In genomic region chr2:231900486-231900942, GRCh38 we compare ENCODE assay signal across 9 cellular contexts. TPM values are rescaled to one million over a fixed set of nuclear protein-coding genes. Genes with fewer than 3 reads are reported as not detected.
A peak's percentile ranks its signal among the peaks of the same experiment; 100 is the strongest.
DNase-seq lines count a peak whose midpoint lies in the region; ATAC-seq and TF ChIP-seq lines count a peak whose summit lies in the region.
"Had no signal": no experiment of that assay in that cellular context is flagged by ENCODE, and none has a peak within 500 bp of the region (broad histone marks: within the 10 kb centered on the region; RNA-seq: fewer than 3 reads in every experiment).

No MANE protein-coding gene starts in this region.

- no peaks in the 10 kb centered on the region for H3K9me2 ChIP-seq in GM23338 (ENCODE audit: insufficient read depth)

- peak overlapping the region; percentile 57; the same call in 2 of the 3 replicates for H3K4me3 Mint-ChIP-seq in GM23338

- H3K27me3 Mint-ChIP-seq in GM23338 (ENCODE audit: insufficient read depth, low read depth, poor library complexity), result peaks cover 1% of the 10 kb centered on the region

- H3K18ac ChIP-seq in trophoblast cell (ENCODE audit: low read length), result no peak overlapping the region

- H3K4me1 Mint-ChIP-seq in GM23338, result peaks cover 4% of the 10 kb centered on the region; the same call in 2 of the 3 replicates

- no peak overlapping the region for H3K9ac ChIP-seq in trophoblast cell (ENCODE audit: low read length)

- TF ChIP-seq CTCF in GM23338 (conservative IDR thresholded peaks at IDR 0.05; ENCODE audit: low read depth in 2 of 2), result peak; percentile 81 to 99

- H3K27ac ChIP-seq in GM23338 (ENCODE audit: low read depth), result no peak overlapping the region
- H3K27ac ChIP-seq in trophoblast cell (ENCODE audit: low read depth, low read length), result no peak overlapping the region
- H3K27ac ChIP-seq in aorta (ENCODE audit: low read depth in 1 of 2, low read length in 2 of 2), result no peak overlapping the region

- H2BK12ac ChIP-seq in trophoblast cell (ENCODE audit: low read length), result no peak overlapping the region

- H3K27me3 ChIP-seq in GM23338 (ENCODE audit: insufficient read depth), result no peaks in the 10 kb centered on the region
- H3K27me3 ChIP-seq in trophoblast cell (ENCODE audit: insufficient read depth, low read length), result no peaks in the 10 kb centered on the region
- no peaks in the 10 kb centered on the region for H3K27me3 ChIP-seq in aorta (ENCODE audit: control insufficient read depth in 1 of 2, insufficient read depth in 2 of 2, low read length in 1 of 2)

- H4K8ac ChIP-seq in trophoblast cell (ENCODE audit: low read depth, low read length), result no peak overlapping the region

- H3K4ac ChIP-seq in trophoblast cell (ENCODE audit: low read depth, low read length), result no peak overlapping the region

- DNase-seq in AG08396 (ENCODE audit: low spot score) (peak; percentile 85), GM23338 (ENCODE audit: low spot score) (peak; percentile 94), RPMI7951 (ENCODE audit: low read depth) (peak; percentile 64), activated gamma-delta T cell (lab: John Stamatoyannopoulos, UW) (peak; percentile 15), head of caudate nucleus (peak in 41 of 42 donors; percentile 34 to 88 (median 72)), trophoblast cell (peak; percentile 85 to 94), aorta (peak; percentile 83 to 90)

- peak overlapping the region; percentile 43; the same call in 1 of the 2 replicates for H3K4me3 ChIP-seq in GM23338
- no peak overlapping the region for H3K4me3 ChIP-seq in trophoblast cell (ENCODE audit: low read depth, low read length)
- H3K4me3 ChIP-seq in aorta (ENCODE audit: low read length in 2 of 2), result no peak overlapping the region

- H3K9me3 ChIP-seq in trophoblast cell (ENCODE audit: insufficient read depth, low read depth, low read length), result no peaks in the 10 kb centered on the region
- no peaks in the 10 kb centered on the region for H3K9me3 ChIP-seq in aorta (ENCODE audit: control insufficient read depth, low read length)

- H2BK120ac ChIP-seq in trophoblast cell (ENCODE audit: insufficient read depth, low read length, poor library complexity), result no peak overlapping the region

- H4K12ac ChIP-seq in trophoblast cell (ENCODE audit: low read depth, low read length), result no peak overlapping the region

- H4K91ac ChIP-seq in trophoblast cell (ENCODE audit: low read depth, low read length), result no peak overlapping the region

- peak overlapping the region; percentile 75 for H3K4me2 ChIP-seq in GM23338
- H3K4me2 ChIP-seq in trophoblast cell (ENCODE audit: low read length), result no peak overlapping the region

- no peaks in the 10 kb centered on the region for H3K36me3 Mint-ChIP-seq in GM23338 (ENCODE audit: low read depth)

- no peak overlapping the region for H2BK5ac ChIP-seq in trophoblast cell (ENCODE audit: low read depth, low read length, poor library complexity)

- ATAC-seq in GM23338, result peak; percentile 96
- ATAC-seq in aorta (ENCODE audit: low FRiP score), result peak; percentile 60
- ATAC-seq in GM18870 (IDR thresholded peaks at IDR 0.05; ENCODE audit: unreplicated experiment), result no peak

- no peak overlapping the region for H3K14ac ChIP-seq in trophoblast cell (ENCODE audit: low read length)

- no peaks in the 10 kb centered on the region for H3K79me1 ChIP-seq in trophoblast cell (ENCODE audit: low read length)

- H4K20me1 ChIP-seq in GM23338 (replicated peaks; ENCODE audit: insufficient read depth), result no peaks in the 10 kb centered on the region

- H3K79me2 ChIP-seq in GM23338 (replicated peaks; ENCODE audit: insufficient read depth) (no peaks in the 10 kb centered on the region), trophoblast cell (ENCODE audit: control insufficient read depth, insufficient read depth, low read length, poor library complexity) (no peaks in the 10 kb centered on the region)

- intact Hi-C loops in head of caudate nucleus (cut with DNase I), result loop anchor here (10.0 kb wide), 1 partner anchor 624 kb away; the partner anchor contains the start of genes CHRND and PRSS56
- intact Hi-C loops in aorta (cut with DNase I), result loop anchor here (5.0 to 10.0 kb wide), 2 partner anchors 427 to 624 kb away; partner anchors contain the start of genes CHRND (in 1 of the 2) and PRSS56 (in 1 of the 2)

- 0 out of 2 replicates have a peak overlapping the region, but pooled peaks have one; percentile 59 for H3K27ac Mint-ChIP-seq in GM23338

- no peak overlapping the region for H2AK5ac ChIP-seq in trophoblast cell (ENCODE audit: low read length)

- H3K36me3 ChIP-seq in GM23338 (ENCODE audit: insufficient read depth), result no peaks in the 10 kb centered on the region
- H3K36me3 ChIP-seq in trophoblast cell (ENCODE audit: control insufficient read depth in 1 of 2, insufficient read depth in 2 of 2, low read length in 2 of 2), result no peaks in the 10 kb centered on the region
- H3K36me3 ChIP-seq in aorta (ENCODE audit: control insufficient read depth in 1 of 2, insufficient read depth in 2 of 2, low read length in 1 of 2), result no peaks in the 10 kb centered on the region

- H2AFZ ChIP-seq in GM23338 (peak overlapping the region; percentile 97), trophoblast cell (ENCODE audit: insufficient read depth, low read length, poor library complexity) (no peak overlapping the region)

- H3K9me3 Mint-ChIP-seq in GM23338, result no peaks in the 10 kb centered on the region

- H3K4me1 ChIP-seq in GM23338 (ENCODE audit: insufficient read depth), result no peaks in the 10 kb centered on the region
- no peaks in the 10 kb centered on the region for H3K4me1 ChIP-seq in trophoblast cell (ENCODE audit: control insufficient read depth in 1 of 2, insufficient read depth in 2 of 2, low read length in 2 of 2)
- H3K4me1 ChIP-seq in aorta (ENCODE audit: control insufficient read depth in 1 of 2, insufficient read depth in 2 of 2, low read length in 2 of 2), result no peaks in the 10 kb centered on the region

- no peak overlapping the region for H3K23ac ChIP-seq in trophoblast cell (ENCODE audit: low read length)

- no peaks in the 10 kb centered on the region for H3F3A ChIP-seq in GM23338 (replicated peaks; ENCODE audit: low read depth)

- WGBS in trophoblast cell (ENCODE audit: extremely low coverage, insufficient coverage, insufficient read length), result no CpG with 5 or more reads among the region's 22 CpGs
- WGBS in aorta, 2 donors, result 12% methylated on average over 22 of the region's 22 CpGs

TF ChIP-seq in GM23338, 12 proteins besides CTCF, POLR2A, EP300 and RAD21:
- no peak for TF ChIP-seq POLR2AphosphoS5 (IDR thresholded peaks at IDR 0.05; ENCODE audit: low read depth)
- TF ChIP-seq JUNB (IDR thresholded peaks at IDR 0.05; ENCODE audit: unreplicated experiment), result no peak
- TF ChIP-seq CREB1 (CRISPR knock-in tag; IDR thresholded peaks at IDR 0.05; ENCODE audit: low read depth), result peak; percentile 45; the same call in 1 of the 2 replicates
- TF ChIP-seq ZNF331 (CRISPR knock-in tag; IDR thresholded peaks at IDR 0.05; ENCODE audit: low read depth), result no peak

RNA-seq across cellular contexts. Expression of gene NPPC, which starts 25.7 kb away (rescaled TPM):
- 0.43 and 2.2 TPM in 2 replicates for total RNA-seq in GM23338 (2014; rRNA removed; shearing (Covaris generic))
- polyA plus RNA-seq in GM23338 (2016; fragmentation: Nextera tagmentation; extraction: Ambion mirVana), result 6.3 and 10.2 TPM in 2 replicates
- 0.59 TPM in 1 of 2 replicates, not detected in the other for total RNA-seq in RPMI7951 (2014; rRNA removed; shearing (Covaris generic))
- 0.94 and 1.3 TPM in 2 replicates for polyA plus RNA-seq in trophoblast cell (2013)
- under 1 TPM in 1 of 2 donors, not detected in 1; 0.49 TPM for total RNA-seq in aorta
- under 1 TPM; 0.36 to 0.88 TPM for polyA plus RNA-seq in aorta
- total RNA-seq: mononuclear cell had no signal

Comparison
In these comparisons a context has a peak if more than half of its experiments do, and no peak if none do; other contexts are left out.
1. DNase-seq: peak in every context shown above with its lines; median percentile 94 in GM23338; 90 in trophoblast cell; 86 in aorta; 85 in AG08396; 72 in head of caudate nucleus; 64 in RPMI7951; 15 in activated gamma-delta T cell.